9 cellular contexts compared by ENCODE assay signal in the genomic region with DNA sequence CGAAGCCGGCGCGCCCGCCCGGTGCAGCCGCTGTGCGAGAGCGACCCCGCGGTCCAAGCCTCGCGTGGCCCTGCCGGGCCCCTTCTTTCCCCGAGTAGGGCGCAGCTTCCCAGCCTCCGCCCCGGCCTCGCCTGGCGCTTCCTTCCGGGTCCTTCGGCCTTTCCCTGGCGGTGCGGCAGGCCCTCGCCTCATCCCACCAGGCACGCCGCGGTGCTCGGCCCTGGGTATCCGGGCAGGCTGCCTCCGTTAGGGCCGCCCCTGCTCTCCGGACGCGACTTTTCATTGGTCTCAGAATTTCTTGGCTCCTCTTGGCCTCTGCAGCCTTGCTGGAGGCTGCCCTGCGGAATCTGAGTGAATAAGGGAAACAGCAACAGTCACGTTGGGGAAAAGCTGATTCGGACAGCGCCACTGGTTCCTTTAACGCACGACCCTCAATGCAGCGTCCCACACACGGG. TPM values are rescaled to one million over a fixed set of nuclear protein-coding genes. Genes with fewer than 3 reads are reported as not detected.
A peak's percentile ranks its signal among the peaks of the same experiment; 100 is the strongest.
DNase-seq lines count a peak whose midpoint lies in the region; ATAC-seq and TF ChIP-seq lines count a peak whose summit lies in the region.
"Had no signal": no experiment of that assay in that cellular context is flagged by ENCODE, and none has a peak within 500 bp of the region (broad histone marks: within the 10 kb centered on the region; RNA-seq: fewer than 3 reads in every experiment).

No MANE protein-coding gene starts in this region.

- TF ChIP-seq CTCF in fibroblast of pulmonary artery (IDR thresholded peaks at IDR 0.05; ENCODE audit: low read length, missing control alignments) (no peak), natural killer cell (IDR thresholded peaks at IDR 0.05) (no peak)

- peaks cover 7% of the 10 kb centered on the region for H3K4me1 ChIP-seq in thymus (ENCODE audit: control insufficient read depth, insufficient read depth, low read length)

- no peaks in the 10 kb centered on the region for H3K9me3 ChIP-seq in thymus (ENCODE audit: control insufficient read depth)

- peak; percentile 13 for ATAC-seq in GM18499 (IDR thresholded peaks at IDR 0.05; ENCODE audit: insufficient read depth, unreplicated experiment)
- ATAC-seq in HG02870 (IDR thresholded peaks at IDR 0.05; ENCODE audit: unreplicated experiment): peak; percentile 25
- peak; percentile 16 to 26 (median 17) for ATAC-seq in natural killer cell

- peaks cover 12% of the 10 kb centered on the region for H3K36me3 ChIP-seq in thymus (ENCODE audit: control insufficient read depth, insufficient read depth)

- intact Hi-C loops in natural killer cell (cut with micrococcal nuclease): loop anchor here (2.0 to 5.0 kb wide), 3 partner anchors 17 to 181 kb away; a partner anchor contains a TSS

- under 1% methylated on average over 43 of the region's 43 CpGs for WGBS in thymus

- DNase-seq in ACHN (peak; percentile 64), NCI-H2196 treated with DMSO at 0.1 percent for 48 hours (lab: John Stamatoyannopoulos, UW; ENCODE audit: unreplicated experiment) (peak; percentile 38), fibroblast of pulmonary artery (ENCODE audit: low read depth) (peak; percentile 88), natural killer cell (peak; percentile 62)
- peak; percentile 74 to 76 for DNase-seq in activated T-cell treated with anti-CD3 and anti-CD28 coated beads, Interleukin-2, amount 50 U/mL, for 48 hours

- peak overlapping the region; percentile 89 to 91 for H3K27ac Mint-ChIP-seq in natural killer cell

- peaks cover 41 to 42% of the 10 kb centered on the region in 2 donors for H3K4me1 Mint-ChIP-seq in natural killer cell

- H3K27me3 ChIP-seq in thymus (ENCODE audit: control insufficient read depth, insufficient read depth): no peaks in the 10 kb centered on the region

- H3K9me3 Mint-ChIP-seq in natural killer cell: no peaks in the 10 kb centered on the region

- H3K27ac ChIP-seq in thymus (ENCODE audit: low read depth): peak overlapping the region; percentile 93

- no peaks in the 10 kb centered on the region for H3K27me3 Mint-ChIP-seq in natural killer cell (ENCODE audit: low read depth in 2 of 2)

- in situ Hi-C loops in ACHN (cut with HindIII; ENCODE audit: low pct_ligation_motif_present, low pct_unique_long_range_greater_than_20kb, low sequenced_read_pairs): no loop called here

- peak overlapping the region; percentile 89 for H3K4me3 Mint-ChIP-seq in natural killer cell

- H3K4me3 ChIP-seq in fibroblast of pulmonary artery (replicated peaks; ENCODE audit: low read depth, low read length): peak overlapping the region; percentile 66
- peak overlapping the region; percentile 77 for H3K4me3 ChIP-seq in thymus (ENCODE audit: low read length)

- no peaks in the 10 kb centered on the region for H3K36me3 Mint-ChIP-seq in natural killer cell

RNA-seq across cellular contexts. Expression of a gene that starts 0.4 kb away (rescaled TPM):
- 10 to 100 TPM; 48.0 to 59.4 (median 56.4) TPM for total RNA-seq in natural killer cell
- polyA plus RNA-seq in thymus: 15.4 TPM

RNA-seq across cellular contexts. Expression of a gene that starts 57.7 kb away (rescaled TPM):
- 10 to 100 TPM; 63.5 to 89.2 (median 64.0) TPM for total RNA-seq in natural killer cell
- 113 TPM for polyA plus RNA-seq in thymus

RNA-seq across cellular contexts. Expression of a gene that starts 58.8 kb away (rescaled TPM):
- total RNA-seq in natural killer cell: not detected
- not detected for polyA plus RNA-seq in thymus
- total RNA-seq: T-helper 2 cell treated with Interferon-gamma antibody and Interleukin-4, amounts not matched to agents 100 ng/mL and 5 ng/mL, for 36 hours had no signal

Comparison
In these comparisons a context has a peak if more than half of its experiments do, and no peak if none do; other contexts are left out.
1. Peak in every context shown above with its lines: DNase-seq, ATAC-seq, H3K4me3 ChIP-seq and H3K27ac ChIP-seq.
2. DNase-seq: peak in every context shown above with its lines; median percentile 88 in fibroblast of pulmonary artery; 75 in activated T-cell treated with anti-CD3 and anti-CD28 coated beads, Interleukin-2, amount 50 U/mL, for 48 hours; 64 in ACHN; 62 in natural killer cell; 38 in NCI-H2196 treated with DMSO at 0.1 percent for 48 hours.